ENCODE assay signal across 22 cellular contexts in the genomic region with DNA sequence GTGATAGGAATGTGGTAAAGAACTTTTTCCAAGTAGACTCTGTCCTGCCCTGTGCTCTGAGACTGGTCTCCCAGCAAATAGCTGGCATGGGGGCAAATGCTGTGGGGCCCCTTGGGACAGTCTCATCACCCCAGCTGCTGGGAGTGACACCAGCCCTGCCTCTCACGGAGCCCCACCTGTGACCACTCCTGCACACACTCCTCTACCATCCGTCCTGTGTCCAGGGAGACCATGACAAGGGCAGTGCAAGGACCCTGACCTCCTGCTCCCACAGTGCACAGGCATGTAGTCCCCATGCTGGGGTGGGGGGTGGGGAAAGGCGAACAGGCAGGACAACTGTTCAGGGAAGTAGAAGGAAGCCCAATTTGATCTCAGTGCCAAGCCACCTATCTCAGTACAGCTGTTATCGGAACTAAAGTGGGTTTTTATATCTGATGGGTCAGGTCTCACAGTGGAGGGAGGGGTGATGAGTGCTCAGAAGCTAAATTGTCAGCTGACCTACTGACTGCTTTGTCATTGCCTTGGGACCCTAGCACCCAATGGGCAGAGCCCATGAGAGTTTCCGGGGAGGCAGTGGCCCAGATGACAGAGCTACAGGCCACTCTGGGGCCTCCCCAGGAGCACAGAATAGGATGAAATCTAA. TPM values are rescaled to one million over a fixed set of nuclear protein-coding genes. Genes with fewer than 3 reads are reported as not detected.
A peak's percentile ranks its signal among the peaks of the same experiment; 100 is the strongest.
DNase-seq lines count a peak whose midpoint lies in the region; ATAC-seq and TF ChIP-seq lines count a peak whose summit lies in the region.
"Had no signal": no experiment of that assay in that cellular context is flagged by ENCODE, and none has a peak within 500 bp of the region (broad histone marks: within the 10 kb centered on the region; RNA-seq: fewer than 3 reads in every experiment).

No MANE protein-coding gene starts in this region.

- no peaks in the 10 kb centered on the region for H3K27me3 ChIP-seq in osteoblast (ENCODE audit: insufficient read depth, low read length)
- H3K27me3 ChIP-seq: BLaER1 had no signal

- H3K36me3 ChIP-seq in osteoblast (ENCODE audit: insufficient read depth, low read length), result no peaks in the 10 kb centered on the region
- H3K36me3 ChIP-seq: BLaER1 had no signal

- H3K4me3 ChIP-seq in coronary artery, result no peak overlapping the region
- no peak overlapping the region for H3K4me3 ChIP-seq in osteoblast (ENCODE audit: insufficient read depth, low read length)
- H3K4me3 ChIP-seq: A549, BLaER1, GM12878, GM23248 had no signal

- H3K36me3 Mint-ChIP-seq in CD14-positive monocyte, result no peaks in the 10 kb centered on the region
- peaks cover 0 to 9% of the 10 kb centered on the region in 2 donors for H3K36me3 Mint-ChIP-seq in stimulated activated naive B cell treated with anti-CD40 and anti-IgM and Interleukin-4, amounts not matched to agents 10 μg/mL and 1 μg/mL and 100 μg/mL, for 72 hours
- no peaks in the 10 kb centered on the region for H3K36me3 Mint-ChIP-seq in activated naive CD4-positive, alpha-beta T cell treated with anti-CD3 and anti-CD28 coated beads for 36 hours (ENCODE audit: low read depth)

- no peak overlapping the region for H2AFZ ChIP-seq in osteoblast (ENCODE audit: low read length)
- H2AFZ ChIP-seq: GM23248 had no signal

- no peaks in the 10 kb centered on the region for H3K4me1 Mint-ChIP-seq in CD14-positive monocyte
- H3K4me1 Mint-ChIP-seq in stimulated activated naive B cell treated with anti-CD40 and anti-IgM and Interleukin-4, amounts not matched to agents 10 μg/mL and 1 μg/mL and 100 μg/mL, for 72 hours, result no peaks in the 10 kb centered on the region
- no peaks in the 10 kb centered on the region for H3K4me1 Mint-ChIP-seq in activated naive CD4-positive, alpha-beta T cell treated with anti-CD3 and anti-CD28 coated beads for 36 hours (ENCODE audit: low read depth)
- H3K4me1 Mint-ChIP-seq: CD8-positive, alpha-beta memory T cell had no signal

- H3K9me3 ChIP-seq in osteoblast (ENCODE audit: low read depth, low read length), result no peaks in the 10 kb centered on the region

- CTCF ChIA-PET in activated naive CD4-positive, alpha-beta T cell treated with anti-CD3 and anti-CD28 coated beads for 36 hours (lab: Charles Lee), result no interaction called here

- peaks cover 1 to 13% (median 7%) of the 10 kb centered on the region in 7 donors for H3K9me3 Mint-ChIP-seq in CD14-positive monocyte
- peaks cover 13 to 14% of the 10 kb centered on the region in 2 donors for H3K9me3 Mint-ChIP-seq in stimulated activated naive B cell treated with anti-CD40 and anti-IgM and Interleukin-4, amounts not matched to agents 10 μg/mL and 1 μg/mL and 100 μg/mL, for 72 hours
- H3K9me3 Mint-ChIP-seq in activated naive CD4-positive, alpha-beta T cell treated with anti-CD3 and anti-CD28 coated beads for 36 hours, result peaks cover 11% of the 10 kb centered on the region

- no peak overlapping the region for H3K27ac Mint-ChIP-seq in CD14-positive monocyte
- H3K27ac Mint-ChIP-seq in stimulated activated naive B cell treated with anti-CD40 and anti-IgM and Interleukin-4, amounts not matched to agents 10 μg/mL and 1 μg/mL and 100 μg/mL, for 72 hours, result peak overlapping the region; percentile 32
- no peak overlapping the region for H3K27ac Mint-ChIP-seq in activated naive CD4-positive, alpha-beta T cell treated with anti-CD3 and anti-CD28 coated beads for 36 hours
- H3K27ac Mint-ChIP-seq: CD8-positive, alpha-beta memory T cell had no signal

- no peaks in the 10 kb centered on the region for H3K79me2 ChIP-seq in osteoblast (ENCODE audit: insufficient read depth, low read length)

- ATAC-seq in stimulated activated naive B cell treated with anti-CD40 and anti-IgM and Interleukin-4, amounts not matched to agents 10 μg/mL and 1 μg/mL and 100 μg/mL, for 72 hours (replicated peaks), result no peak
- ATAC-seq: A549, GM12878, PC-3 had no signal

- TF ChIP-seq CTCF in CD14-positive monocyte (IDR thresholded peaks at IDR 0.05) (no peak), coronary artery (IDR thresholded peaks at IDR 0.05) (no peak), osteoblast (IDR thresholded peaks at IDR 0.05; ENCODE audit: extremely low read depth, low read depth, low read length) (no peak)

- H4K20me1 ChIP-seq in osteoblast (ENCODE audit: insufficient read depth, low read length), result peaks cover 7% of the 10 kb centered on the region
- H4K20me1 ChIP-seq: BLaER1 had no signal

- peak; percentile 33 for DNase-seq in CD14-positive monocyte (ENCODE audit: low spot score)
- peak; percentile 46 for DNase-seq in coronary artery (ENCODE audit: low spot score)
- peak; percentile 78 for DNase-seq in myocyte (ENCODE audit: low read depth)
- DNase-seq in stimulated activated naive B cell treated with anti-CD40 and anti-IgM and Interleukin-4, amounts not matched to agents 10 μg/mL and 1 μg/mL and 100 μg/mL, for 72 hours, result no peak
- no peak for DNase-seq in activated naive CD4-positive, alpha-beta T cell treated with anti-CD3 and anti-CD28 coated beads for 36 hours
- no peak for DNase-seq in NCI-H345 (lab: John Stamatoyannopoulos, UW)
- no peak for DNase-seq in osteoblast (ENCODE audit: insufficient read length, low spot score, missing footprints)
- DNase-seq in KG1 (lab: John Stamatoyannopoulos, UW), result no peak
- DNase-seq: CD8-positive, alpha-beta memory T cell; DMS53; EL; HCEC 1CT; NCI-H1417; NCI-H187; NCI-H2227 treated with DMSO at 0.1 percent for 48 hours; NCI-H524; PC-3; RPMI8226 had no signal

- H3K27me3 Mint-ChIP-seq in CD14-positive monocyte (ENCODE audit: low read depth in 3 of 3), result peaks cover 0 to 3% (median 0%) of the 10 kb centered on the region in 3 donors
- peaks cover 4 to 32% of the 10 kb centered on the region in 2 donors for H3K27me3 Mint-ChIP-seq in stimulated activated naive B cell treated with anti-CD40 and anti-IgM and Interleukin-4, amounts not matched to agents 10 μg/mL and 1 μg/mL and 100 μg/mL, for 72 hours
- H3K27me3 Mint-ChIP-seq in activated naive CD4-positive, alpha-beta T cell treated with anti-CD3 and anti-CD28 coated beads for 36 hours (ENCODE audit: low read depth), result peaks cover 5% of the 10 kb centered on the region

- H3K4me1 ChIP-seq in osteoblast (ENCODE audit: insufficient read depth, low read length), result no peaks in the 10 kb centered on the region
- H3K4me1 ChIP-seq: A549, BLaER1 had no signal

- H3K27ac ChIP-seq in coronary artery, result peak overlapping the region in 1 of 2 donors; percentile 50
- H3K27ac ChIP-seq in osteoblast (ENCODE audit: low read depth, low read length), result no peak overlapping the region
- H3K27ac ChIP-seq: A549, BLaER1, GM23248 had no signal

- H3K4me2 ChIP-seq in osteoblast (ENCODE audit: insufficient read depth, low read length), result no peak overlapping the region
- H3K4me2 ChIP-seq: A549, BLaER1 had no signal

- peak overlapping the region in 1 of 2 donors; percentile 13 for H3K4me3 Mint-ChIP-seq in CD14-positive monocyte
- H3K4me3 Mint-ChIP-seq in stimulated activated naive B cell treated with anti-CD40 and anti-IgM and Interleukin-4, amounts not matched to agents 10 μg/mL and 1 μg/mL and 100 μg/mL, for 72 hours, result no peak overlapping the region
- no peak overlapping the region for H3K4me3 Mint-ChIP-seq in activated naive CD4-positive, alpha-beta T cell treated with anti-CD3 and anti-CD28 coated beads for 36 hours
- H3K4me3 Mint-ChIP-seq: CD8-positive, alpha-beta memory T cell had no signal

- intact Hi-C loops in CD14-positive monocyte (cut with micrococcal nuclease), result no loop called here
- intact Hi-C loops in activated naive CD4-positive, alpha-beta T cell treated with anti-CD3 and anti-CD28 coated beads for 36 hours (cut with micrococcal nuclease), result no loop called here

RNA-seq across cellular contexts. Expression of a gene that starts 24.5 kb away (rescaled TPM):
- not detected for polyA plus RNA-seq in CD14-positive monocyte
- total RNA-seq in myocyte (21.5 and 25.2 TPM in 2 replicates), osteoblast (10.1 and 14.1 TPM in 2 replicates)
- 13.8 TPM for polyA plus RNA-seq in myocyte (2012)
- total RNA-seq in activated naive CD4-positive, alpha-beta T cell treated with anti-CD3 and anti-CD28 coated beads for 36 hours, result not detected
- total RNA-seq: GM12878, PC-3 had no signal
- polyA plus RNA-seq: CD8-positive, alpha-beta memory T cell had no signal

RNA-seq across cellular contexts. Expression of a gene that starts 43.0 kb away (rescaled TPM):
- not detected for polyA plus RNA-seq in CD14-positive monocyte
- total RNA-seq in myocyte (not detected in 2 replicates), osteoblast (not detected in 2 replicates)
- not detected for polyA plus RNA-seq in myocyte (2012)
- not detected for total RNA-seq in activated naive CD4-positive, alpha-beta T cell treated with anti-CD3 and anti-CD28 coated beads for 36 hours
- total RNA-seq: CD8-positive, alpha-beta memory T cell; GM12878; GM23248; PC-3 had no signal
- polyA plus RNA-seq: A549; CD8-positive, alpha-beta memory T cell; GM12878; GM23248 had no signal

Comparison
In these comparisons a context has a peak if more than half of its experiments do, and no peak if none do; other contexts are left out.
1. DNase-seq: peak in CD14-positive monocyte (single experiment), coronary artery (single experiment) and myocyte (single experiment); none in stimulated activated naive B cell treated with anti-CD40 and anti-IgM and Interleukin-4, amounts not matched to agents 10 μg/mL and 1 μg/mL and 100 μg/mL, for 72 hours (single experiment), activated naive CD4-positive, alpha-beta T cell treated with anti-CD3 and anti-CD28 coated beads for 36 hours (single experiment), NCI-H345 (single experiment), osteoblast (single experiment) and KG1 (single experiment).
2. RNA of a gene that starts 24.5 kb away (total RNA-seq): 21.5 to 25.2 TPM in myocyte and 10.1 to 14.1 TPM in osteoblast; not detected in activated naive CD4-positive, alpha-beta T cell treated with anti-CD3 and anti-CD28 coated beads for 36 hours; every median in the first group is over 10 times any median in the second.